ENCODE assay signal across 8 cellular contexts in the genomic region with DNA sequence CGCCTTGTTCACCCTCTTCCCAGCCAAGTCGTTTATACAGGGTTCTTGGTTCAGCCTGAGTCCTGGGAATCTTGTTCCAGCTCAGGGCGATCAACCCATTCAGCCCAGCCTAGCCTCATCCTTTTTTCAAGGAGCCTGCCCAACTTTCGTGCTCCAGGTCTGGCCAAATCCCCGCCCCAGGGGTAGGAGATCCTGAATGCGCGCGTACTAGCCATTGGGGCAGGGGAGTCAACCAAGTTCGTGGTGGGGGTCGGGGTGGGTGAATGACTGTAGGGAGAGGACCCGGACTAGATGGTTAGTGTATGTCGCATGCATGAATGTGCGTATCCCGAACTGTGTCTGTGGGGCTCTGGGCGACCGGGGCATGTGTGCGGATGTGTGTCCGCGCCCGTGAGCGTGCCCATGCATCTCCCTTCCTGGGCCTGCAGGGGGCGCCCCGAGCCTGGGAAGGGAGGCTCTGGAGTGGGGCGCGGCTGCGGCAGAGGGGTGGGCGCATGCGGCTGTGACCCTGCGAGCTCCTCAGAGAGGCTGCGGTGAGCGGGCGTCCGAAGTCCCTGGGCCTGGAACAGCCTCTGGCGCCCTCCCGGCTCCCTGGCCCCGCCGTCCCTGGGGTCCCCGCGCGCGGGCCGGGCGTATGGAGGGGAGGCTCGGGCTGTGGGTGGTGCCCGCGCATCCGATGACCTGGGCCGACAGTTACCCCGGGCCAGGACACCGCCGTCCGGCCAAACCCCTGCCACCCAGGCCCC. TPM values are rescaled to one million over a fixed set of nuclear protein-coding genes. Genes with fewer than 3 reads are reported as not detected.
DNase-seq lines count a peak whose midpoint lies in the region; ATAC-seq and TF ChIP-seq lines count a peak whose summit lies in the region.

No MANE protein-coding gene starts in this region.

- H3K9me3 Mint-ChIP-seq in central memory CD8-positive, alpha-beta T cell, result no peaks in the 10 kb centered on the region

- ATAC-seq in GM21576 (IDR thresholded peaks at IDR 0.05; ENCODE audit: unreplicated experiment) (peak; percentile 54), GM18873 (IDR thresholded peaks at IDR 0.05; ENCODE audit: low FRiP score, unreplicated experiment) (no peak)
- peak; percentile 83 for ATAC-seq in central memory CD8-positive, alpha-beta T cell (replicated peaks; ENCODE audit: extremely low read depth, poor library complexity, severe bottlenecking)

- no peak for TF ChIP-seq POLR2A in spleen (IDR thresholded peaks at IDR 0.05)

- intact Hi-C loops in spleen (cut with DNase I; ENCODE audit: low total_unique reads), result no loop called here

- no peaks in the 10 kb centered on the region for H3K9me3 ChIP-seq in spleen

- peak overlapping the region in 7 of 8 donors; percentile 22 to 82 (median 72) for H3K27ac ChIP-seq in spleen

- no peaks in the 10 kb centered on the region for H3K36me3 Mint-ChIP-seq in central memory CD8-positive, alpha-beta T cell (ENCODE audit: insufficient read depth)

- peak overlapping the region; percentile 43 to 93 (median 64) for H3K4me3 ChIP-seq in spleen

- no peaks in the 10 kb centered on the region for H3K36me3 ChIP-seq in spleen

- peaks cover 6% of the 10 kb centered on the region for H3K4me1 Mint-ChIP-seq in central memory CD8-positive, alpha-beta T cell

- H3K4me3 Mint-ChIP-seq in central memory CD8-positive, alpha-beta T cell, result peak overlapping the region; percentile 72

- WGBS in spleen, 5 donors, result 11 to 27% (median 12%) methylated on average over 20 to 52 of the region's 52 CpGs

- H3K4me1 ChIP-seq in spleen, result peaks cover 0 to 18% (median 15%) of the 10 kb centered on the region in 6 donors

- H3K27me3 ChIP-seq in spleen (replicated peaks in 1 of 7), result peaks cover 0 to 14% (median 0%) of the 10 kb centered on the region in 7 donors

- H3K27me3 Mint-ChIP-seq in central memory CD8-positive, alpha-beta T cell, result peaks cover 13% of the 10 kb centered on the region

- TF ChIP-seq CTCF in spleen (IDR thresholded peaks at IDR 0.05 in 8 of 11, conservative IDR thresholded peaks at IDR 0.05 in 3 of 11), result peak; percentile 77 to 95 (median 90)

- DNase-seq in AG08396 (ENCODE audit: low spot score) (peak; percentile 89), NCI-H2081 (lab: John Stamatoyannopoulos, UW) (peak; percentile 65 to 73), islet precursor cell (peak; percentile 89), spleen (peak; percentile 91)
- DNase-seq in activated CD4-positive, CD25-positive, alpha-beta regulatory T cell treated with anti-CD3 and anti-CD28 coated beads, Interleukin-2, amount 50 U/mL, for 72 hours, result peak; percentile 84
- peak; percentile 50 to 62 for DNase-seq in central memory CD8-positive, alpha-beta T cell (ENCODE audit: low spot score in 2 of 2)

- no peak overlapping the region for H3K27ac Mint-ChIP-seq in central memory CD8-positive, alpha-beta T cell (ENCODE audit: low read depth)

RNA-seq across cellular contexts. Expression of gene CCL21, which starts 8.7 kb away (rescaled TPM):
- 100 to 1,000 TPM in 3 of 7 donors, 10 to 100 TPM in 4; 45.1 to 279 (median 81.8) TPM for total RNA-seq in spleen
- 100 to 1,000 TPM; 221 to 367 (median 312) TPM for polyA plus RNA-seq in spleen

RNA-seq across cellular contexts. Expression of gene CCL19, which starts 10.1 kb away (rescaled TPM):
- 10 to 100 TPM in 2 of 7 donors, 1 to 10 TPM in 3, not detected in 2; 4.0 to 57.3 (median 7.4) TPM for total RNA-seq in spleen
- 10 to 100 TPM; 22.1 to 73.1 (median 38.1) TPM for polyA plus RNA-seq in spleen

RNA-seq across cellular contexts. Expression of gene CCL27, which starts 38.7 kb away (rescaled TPM):
- total RNA-seq in spleen, result under 1 TPM in 1 of 7 donors, not detected in 6; 0.70 TPM
- under 1 TPM in 2 of 3 donors, not detected in 1; 0.08 to 0.32 TPM for polyA plus RNA-seq in spleen

RNA-seq across cellular contexts. Expression of gene IL11RA, which starts 49.2 kb away (rescaled TPM):
- 10 to 100 TPM; 23.3 to 43.9 (median 30.7) TPM for total RNA-seq in spleen
- polyA plus RNA-seq in spleen, result 10 to 100 TPM; 16.3 to 37.7 (median 25.1) TPM

RNA-seq across cellular contexts. Expression of gene GALT, which starts 54.7 kb away (rescaled TPM):
- 100 to 1,000 TPM in 1 of 7 donors, 10 to 100 TPM in 6; 56.6 to 101 (median 78.9) TPM for total RNA-seq in spleen
- polyA plus RNA-seq in spleen, result 10 to 100 TPM; 32.1 to 74.4 (median 55.1) TPM
